13 cellular contexts compared by ENCODE assay signal in genomic region chr14:95875831-95876768, GRCh38. TPM values are rescaled to one million over a fixed set of nuclear protein-coding genes. Genes with fewer than 3 reads are reported as not detected.
DNase-seq lines count a peak whose midpoint lies in the region; ATAC-seq and TF ChIP-seq lines count a peak whose summit lies in the region.
"Had no signal": no experiment of that assay in that cellular context is flagged by ENCODE, and none has a peak within 500 bp of the region (broad histone marks: within the 10 kb centered on the region; RNA-seq: fewer than 3 reads in every experiment).

No MANE protein-coding gene starts in this region.

- peaks cover 65% of the 10 kb centered on the region for H3K27me3 Mint-ChIP-seq in stimulated activated naive CD8-positive, alpha-beta T cell treated with anti-CD3 and anti-CD28 coated beads, Interleukin-15, amount 100 ng/mL, for 72 hours

- H3K4me1 ChIP-seq in iPS-20b (ENCODE audit: insufficient read depth, low read length) (peaks cover 17% of the 10 kb centered on the region), ovary (ENCODE audit: insufficient read depth) (no peaks in the 10 kb centered on the region)
- H3K4me1 ChIP-seq: Caco-2 had no signal

- peaks cover 12% of the 10 kb centered on the region for H3K4me1 Mint-ChIP-seq in stimulated activated naive CD8-positive, alpha-beta T cell treated with anti-CD3 and anti-CD28 coated beads, Interleukin-15, amount 100 ng/mL, for 72 hours

- peak overlapping the region; percentile 68; the same call in 1 of the 2 replicates for H3K9ac ChIP-seq in iPS-20b (ENCODE audit: low read depth, low read length)

- no peak for TF ChIP-seq CTCF in ovary (IDR thresholded peaks at IDR 0.05)

- peak; percentile 42 for ATAC-seq in stimulated activated naive CD8-positive, alpha-beta T cell treated with anti-CD3 and anti-CD28 coated beads, Interleukin-15, amount 100 ng/mL, for 72 hours
- no peak for ATAC-seq in stimulated activated naive CD8-positive, alpha-beta T cell treated with anti-CD3 and anti-CD28 coated beads, Interleukin-15, Interleukin-2, amounts not matched to agents 100 U/mL and 50 U/mL, for 24 hours
- ATAC-seq in HG02938 (IDR thresholded peaks at IDR 0.05; ENCODE audit: unreplicated experiment) = no peak
- ATAC-seq: effector memory CD8-positive, alpha-beta T cell had no signal

- TF ChIP-seq EP300 in ovary (IDR thresholded peaks at IDR 0.05) = no peak

- WGBS in ovary, 3 donors = 1 to 3% (median 1%) methylated on average over 35 to 100 of the region's 103 CpGs

- H3K36me3 ChIP-seq in iPS-20b (ENCODE audit: insufficient read depth, low read depth, low read length) (peaks cover 6% of the 10 kb centered on the region; the same call in 1 of the 2 replicates), ovary (no peaks in the 10 kb centered on the region)

- peak overlapping the region in 1 of 2 donors; percentile 17 for H3K4me3 Mint-ChIP-seq in stimulated activated naive CD8-positive, alpha-beta T cell treated with anti-CD3 and anti-CD28 coated beads, Interleukin-15, amount 100 ng/mL, for 72 hours
- H3K4me3 Mint-ChIP-seq: effector memory CD8-positive, alpha-beta T cell had no signal

- no peak for TF ChIP-seq POLR2A in ovary (IDR thresholded peaks at IDR 0.05)

- no peak overlapping the region for H3K27ac ChIP-seq in iPS-20b (ENCODE audit: low read length)
- H3K27ac ChIP-seq in ovary = no peak overlapping the region

- intact Hi-C loops in ovary (cut with DNase I) = no loop called here

- H3K27me3 ChIP-seq in iPS-20b (ENCODE audit: insufficient read depth, low read length) (peaks cover 44% of the 10 kb centered on the region), ovary (no peaks in the 10 kb centered on the region)

- no peak overlapping the region for H3K27ac Mint-ChIP-seq in stimulated activated naive CD8-positive, alpha-beta T cell treated with anti-CD3 and anti-CD28 coated beads, Interleukin-15, amount 100 ng/mL, for 72 hours
- H3K27ac Mint-ChIP-seq: effector memory CD8-positive, alpha-beta T cell had no signal

- no peaks in the 10 kb centered on the region for H3K9me3 Mint-ChIP-seq in stimulated activated naive CD8-positive, alpha-beta T cell treated with anti-CD3 and anti-CD28 coated beads, Interleukin-15, amount 100 ng/mL, for 72 hours
- H3K9me3 Mint-ChIP-seq: effector memory CD8-positive, alpha-beta T cell had no signal

- DNase-seq in stimulated activated naive CD8-positive, alpha-beta T cell treated with anti-CD3 and anti-CD28 coated beads, Interleukin-15, amount 100 ng/mL, for 72 hours = no peak
- no peak for DNase-seq in stimulated activated naive CD8-positive, alpha-beta T cell treated with anti-CD3 and anti-CD28 coated beads, Interleukin-15, Interleukin-2, amounts not matched to agents 100 U/mL and 50 U/mL, for 24 hours
- peak; percentile 2 for DNase-seq in SK-N-DZ (ENCODE audit: low spot score)
- no peak for DNase-seq in ovary
- DNase-seq in activated CD4-positive, CD25-positive, alpha-beta regulatory T cell (lab: John Stamatoyannopoulos, UW) = no peak
- DNase-seq in NCI-H2196 treated with DMSO at 0.1 percent for 48 hours (lab: John Stamatoyannopoulos, UW; ENCODE audit: unreplicated experiment) = no peak
- DNase-seq: Caco-2; effector memory CD8-positive, alpha-beta T cell; stimulated activated CD4-positive, alpha-beta T cell treated with anti-CD3 and anti-CD28 coated beads, Interleukin-12 subunit alpha, Interleukin-12 subunit beta, amount 100 ng/mL, for 4 hours had no signal

- H3K4me3 ChIP-seq in iPS-20b (ENCODE audit: low read length) = peak overlapping the region; percentile 76
- no peak overlapping the region for H3K4me3 ChIP-seq in ovary

- no peaks in the 10 kb centered on the region for H3K9me3 ChIP-seq in iPS-20b (ENCODE audit: insufficient read depth, low read depth, low read length)
- no peaks in the 10 kb centered on the region for H3K9me3 ChIP-seq in ovary
- H3K9me3 ChIP-seq: Caco-2 had no signal

RNA-seq across cellular contexts. Expression of gene TUNAR, which starts 0.5 kb away (rescaled TPM):
- polyA plus RNA-seq in SK-N-DZ (2014; cell fraction: cytosol; rRNA removed) = 0.36 and 0.56 TPM in 2 replicates
- 0.07 and 0.43 TPM in 2 replicates for polyA plus RNA-seq in SK-N-DZ (2014; cell fraction: nucleus; rRNA removed)
- total RNA-seq in ovary = 10 to 100 TPM in 1 of 7 donors, 1 to 10 TPM in 1, under 1 TPM in 4, not detected in 1; 0.25 to 10.6 (median 0.74) TPM
- under 1 TPM; 0.06 to 0.37 TPM for polyA plus RNA-seq in ovary
- total RNA-seq: Caco-2, subcutaneous adipose tissue had no signal
- polyA plus RNA-seq: liver had no signal
